8 cellular contexts compared by ENCODE assay signal in the genomic region with DNA sequence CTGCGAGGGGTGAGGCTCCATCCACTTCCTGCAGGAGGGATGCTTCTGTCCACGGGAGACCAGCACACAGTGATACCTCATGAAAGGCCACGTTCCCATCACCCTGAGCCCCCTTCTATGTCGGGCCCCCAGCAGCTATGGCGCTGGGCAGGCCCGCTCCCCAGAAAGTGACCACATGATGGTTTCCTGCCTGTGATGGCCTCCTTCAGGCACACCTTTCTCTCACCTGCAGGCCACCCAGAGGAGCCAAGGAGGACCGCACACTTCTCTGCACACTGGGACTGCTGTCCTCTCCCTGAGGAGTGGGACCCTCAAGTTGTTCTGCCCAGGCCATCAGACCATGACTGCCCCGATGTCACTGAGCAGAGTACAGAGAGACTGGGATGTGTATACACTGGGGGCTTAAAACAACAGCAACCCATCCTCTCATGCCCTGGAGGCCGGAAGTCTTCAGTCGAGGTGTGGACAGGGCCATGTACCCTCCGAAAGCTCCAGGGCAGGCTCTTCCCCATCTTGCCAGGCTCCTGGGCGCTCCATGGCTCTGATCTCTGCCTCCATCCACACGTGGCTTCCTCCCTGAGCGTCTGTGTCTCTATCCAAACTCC.
"Had no signal": no experiment of that assay in that cellular context is flagged by ENCODE, and none has a peak within 500 bp of the region (broad histone marks: within the 10 kb centered on the region; RNA-seq: fewer than 3 reads in every experiment).

No MANE protein-coding gene starts in this region.

- H3K36me3 ChIP-seq: HAP-1 had no signal

- H3K27ac Mint-ChIP-seq: GM23338, HFFc6, IgD-negative memory B cell had no signal

- DNase-seq: H7, HFFc6, KBM-7 had no signal

- H3K36me3 Mint-ChIP-seq: IgD-negative memory B cell had no signal

- H3K4me3 ChIP-seq: GM23338, HAP-1 had no signal

- H3K4me1 Mint-ChIP-seq: GM23338, IgD-negative memory B cell had no signal

- H3K4me1 ChIP-seq: HAP-1 had no signal

- H3K27me3 Mint-ChIP-seq: IgD-negative memory B cell had no signal

- H3K4me3 Mint-ChIP-seq: GM23338, HFFc6 had no signal

- H3K9me3 ChIP-seq: HAP-1 had no signal

- H3K4me2 ChIP-seq: GM23338 had no signal

- H2AFZ ChIP-seq: GM23338 had no signal

- ATAC-seq: GM23338, HCT116, HepG2 had no signal
